Comparison of ENCODE assay signal across 2 cellular contexts in the genomic region with DNA sequence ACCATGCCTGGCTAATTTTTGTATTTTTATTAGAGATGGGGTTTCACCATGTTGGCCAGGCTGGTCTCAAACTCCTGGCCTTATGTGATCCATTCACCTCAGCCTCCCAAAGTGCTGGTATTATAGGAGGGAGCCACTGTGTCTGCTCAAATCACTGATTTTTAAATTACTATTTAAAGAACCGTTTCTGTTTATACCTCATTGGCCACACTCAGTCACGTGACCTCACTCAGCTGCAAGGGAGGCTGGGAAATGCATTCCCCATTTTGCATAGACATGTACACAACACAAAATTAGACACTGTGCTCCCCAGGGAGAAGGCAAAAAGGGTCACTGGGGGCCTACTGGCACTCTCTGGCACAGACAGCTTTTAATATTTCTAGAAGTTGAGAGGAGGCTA.
TF ChIP-seq lines count a peak whose summit lies in the region.

No MANE protein-coding gene starts in this region.

TF ChIP-seq in HEK293, 187 proteins besides CTCF, POLR2A, EP300 and RAD21:
- TF ChIP-seq ZBTB17 (tag by site-specific recombination; IDR thresholded peaks at IDR 0.05) (0 out of 2 replicates have a peak, but pooled peaks have one; percentile 19), ZNF600 (tag by site-specific recombination; IDR thresholded peaks at IDR 0.05) (no peak)

TF ChIP-seq in K562, 482 proteins besides CTCF, POLR2A, EP300 and RAD21 (continues in another document):
- TF ChIP-seq ZBTB40 (IDR thresholded peaks at IDR 0.05) = no peak
- TF ChIP-seq ZBTB40 (CRISPR knock-in tag; IDR thresholded peaks at IDR 0.05) = no peak
- peak; percentile 60 for TF ChIP-seq FOXM1 (IDR thresholded peaks at IDR 0.05; ENCODE audit: low read depth)
- no peak for TF ChIP-seq FOXM1 (CRISPR knock-in tag; IDR thresholded peaks at IDR 0.05; ENCODE audit: low read depth)
- TF ChIP-seq MYBL2 (IDR thresholded peaks at IDR 0.05; ENCODE audit: low read depth) = peak; percentile 64
- TF ChIP-seq MYBL2 (CRISPR knock-in tag; IDR thresholded peaks at IDR 0.05; ENCODE audit: borderline replicate concordance) = no peak
- no peak for TF ChIP-seq ZNF695 (CRISPR knock-in tag; IDR thresholded peaks at IDR 0.05)
- TF ChIP-seq TRIM28 (IDR thresholded peaks at IDR 0.05) = peak; percentile 37; the same call in 1 of the 2 replicates
- 0 out of 4 replicates have a peak, but pooled peaks have one; percentile 27 to 38 for TF ChIP-seq FOXK2 (conservative IDR thresholded peaks at IDR 0.05 in 1 of 2, IDR thresholded peaks at IDR 0.05 in 1 of 2; ENCODE audit: low read depth in 2 of 2)
- peak; percentile 94 for TF ChIP-seq TOE1 (IDR thresholded peaks at IDR 0.05; ENCODE audit: borderline replicate concordance)
- no peak for TF ChIP-seq TOE1 (CRISPR knock-in tag; IDR thresholded peaks at IDR 0.05; ENCODE audit: borderline replicate concordance, low read depth)
- peak; percentile 75 for TF ChIP-seq CBFA2T2 (conservative IDR thresholded peaks at IDR 0.05)
- TF ChIP-seq, protein P1, sequence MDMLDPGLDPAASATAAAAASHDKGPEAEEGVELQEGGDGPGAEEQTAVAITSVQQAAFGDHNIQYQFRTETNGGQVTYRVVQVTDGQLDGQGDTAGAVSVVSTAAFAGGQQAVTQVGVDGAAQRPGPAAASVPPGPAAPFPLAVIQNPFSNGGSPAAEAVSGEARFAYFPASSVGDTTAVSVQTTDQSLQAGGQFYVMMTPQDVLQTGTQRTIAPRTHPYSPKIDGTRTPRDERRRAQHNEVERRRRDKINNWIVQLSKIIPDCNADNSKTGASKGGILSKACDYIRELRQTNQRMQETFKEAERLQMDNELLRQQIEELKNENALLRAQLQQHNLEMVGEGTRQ (CRISPR knock-in tag; IDR thresholded peaks at IDR 0.05) = peak; percentile 89
- TF ChIP-seq RAD51 (IDR thresholded peaks at IDR 0.05; ENCODE audit: borderline replicate concordance, low read depth) = peak; percentile 97
- TF ChIP-seq, protein P2, sequence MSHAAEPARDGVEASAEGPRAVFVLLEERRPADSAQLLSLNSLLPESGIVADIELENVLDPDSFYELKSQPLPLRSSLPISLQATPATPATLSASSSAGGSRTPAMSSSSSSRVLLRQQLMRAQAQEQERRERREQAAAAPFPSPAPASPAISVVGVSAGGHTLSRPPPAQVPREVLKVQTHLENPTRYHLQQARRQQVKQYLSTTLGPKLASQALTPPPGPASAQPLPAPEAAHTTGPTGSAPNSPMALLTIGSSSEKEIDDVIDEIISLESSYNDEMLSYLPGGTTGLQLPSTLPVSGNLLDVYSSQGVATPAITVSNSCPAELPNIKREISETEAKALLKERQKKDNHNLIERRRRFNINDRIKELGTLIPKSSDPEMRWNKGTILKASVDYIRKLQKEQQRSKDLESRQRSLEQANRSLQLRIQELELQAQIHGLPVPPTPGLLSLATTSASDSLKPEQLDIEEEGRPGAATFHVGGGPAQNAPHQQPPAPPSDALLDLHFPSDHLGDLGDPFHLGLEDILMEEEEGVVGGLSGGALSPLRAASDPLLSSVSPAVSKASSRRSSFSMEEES (CRISPR knock-in tag; IDR thresholded peaks at IDR 0.05) = peak; percentile 88
- TF ChIP-seq NFYB (IDR thresholded peaks at IDR 0.05; ENCODE audit: extremely low read depth, insufficient read length) = peak; percentile 40
- no peak for TF ChIP-seq NR2C2 (CRISPR knock-in tag; IDR thresholded peaks at IDR 0.05)
- TF ChIP-seq NR2C2 (tag; IDR thresholded peaks at IDR 0.05) = no peak
- no peak for TF ChIP-seq ZNF584 (CRISPR knock-in tag; IDR thresholded peaks at IDR 0.05; ENCODE audit: low read depth)
- peak; percentile 61; the same call in 1 of the 2 replicates for TF ChIP-seq ZNF143 (CRISPR knock-in tag; IDR thresholded peaks at IDR 0.05)
- peak; percentile 37; the same call in 1 of the 2 replicates for TF ChIP-seq CC2D1A (IDR thresholded peaks at IDR 0.05)
- peak in 1 of 2 experiments; percentile 65 for TF ChIP-seq AFF1 (IDR thresholded peaks at IDR 0.05; ENCODE audit: low read depth in 1 of 2, partially characterized antibody in 2 of 2)
- TF ChIP-seq ZNF445 (CRISPR knock-in tag; IDR thresholded peaks at IDR 0.05; ENCODE audit: low read depth) = no peak
- TF ChIP-seq BHLHE40 (IDR thresholded peaks at IDR 0.05; ENCODE audit: low read length) = peak; percentile 36; the same call in 1 of the 2 replicates
- TF ChIP-seq, protein P3, sequence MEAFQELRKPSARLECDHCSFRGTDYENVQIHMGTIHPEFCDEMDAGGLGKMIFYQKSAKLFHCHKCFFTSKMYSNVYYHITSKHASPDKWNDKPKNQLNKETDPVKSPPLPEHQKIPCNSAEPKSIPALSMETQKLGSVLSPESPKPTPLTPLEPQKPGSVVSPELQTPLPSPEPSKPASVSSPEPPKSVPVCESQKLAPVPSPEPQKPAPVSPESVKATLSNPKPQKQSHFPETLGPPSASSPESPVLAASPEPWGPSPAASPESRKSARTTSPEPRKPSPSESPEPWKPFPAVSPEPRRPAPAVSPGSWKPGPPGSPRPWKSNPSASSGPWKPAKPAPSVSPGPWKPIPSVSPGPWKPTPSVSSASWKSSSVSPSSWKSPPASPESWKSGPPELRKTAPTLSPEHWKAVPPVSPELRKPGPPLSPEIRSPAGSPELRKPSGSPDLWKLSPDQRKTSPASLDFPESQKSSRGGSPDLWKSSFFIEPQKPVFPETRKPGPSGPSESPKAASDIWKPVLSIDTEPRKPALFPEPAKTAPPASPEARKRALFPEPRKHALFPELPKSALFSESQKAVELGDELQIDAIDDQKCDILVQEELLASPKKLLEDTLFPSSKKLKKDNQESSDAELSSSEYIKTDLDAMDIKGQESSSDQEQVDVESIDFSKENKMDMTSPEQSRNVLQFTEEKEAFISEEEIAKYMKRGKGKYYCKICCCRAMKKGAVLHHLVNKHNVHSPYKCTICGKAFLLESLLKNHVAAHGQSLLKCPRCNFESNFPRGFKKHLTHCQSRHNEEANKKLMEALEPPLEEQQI (IDR thresholded peaks at IDR 0.05) = peak; percentile 63; the same call in 1 of the 2 replicates
- no peak for TF ChIP-seq STAT5B (CRISPR knock-in tag; IDR thresholded peaks at IDR 0.05)
- no peak for TF ChIP-seq PCBP1 (IDR thresholded peaks at IDR 0.05; ENCODE audit: low read depth, low read length, poor library complexity, severe bottlenecking)
- no peak for TF ChIP-seq ZNF444 (CRISPR knock-in tag; IDR thresholded peaks at IDR 0.05)
- no peak for TF ChIP-seq ZBTB5 (IDR thresholded peaks at IDR 0.05)
- no peak for TF ChIP-seq ZNF277 (CRISPR knock-in tag; IDR thresholded peaks at IDR 0.05; ENCODE audit: borderline replicate concordance)
- TF ChIP-seq USF1 (CRISPR knock-in tag; IDR thresholded peaks at IDR 0.05) = peak; percentile 89
